ENCODE assay signal across 9 cellular contexts in the genomic region with DNA sequence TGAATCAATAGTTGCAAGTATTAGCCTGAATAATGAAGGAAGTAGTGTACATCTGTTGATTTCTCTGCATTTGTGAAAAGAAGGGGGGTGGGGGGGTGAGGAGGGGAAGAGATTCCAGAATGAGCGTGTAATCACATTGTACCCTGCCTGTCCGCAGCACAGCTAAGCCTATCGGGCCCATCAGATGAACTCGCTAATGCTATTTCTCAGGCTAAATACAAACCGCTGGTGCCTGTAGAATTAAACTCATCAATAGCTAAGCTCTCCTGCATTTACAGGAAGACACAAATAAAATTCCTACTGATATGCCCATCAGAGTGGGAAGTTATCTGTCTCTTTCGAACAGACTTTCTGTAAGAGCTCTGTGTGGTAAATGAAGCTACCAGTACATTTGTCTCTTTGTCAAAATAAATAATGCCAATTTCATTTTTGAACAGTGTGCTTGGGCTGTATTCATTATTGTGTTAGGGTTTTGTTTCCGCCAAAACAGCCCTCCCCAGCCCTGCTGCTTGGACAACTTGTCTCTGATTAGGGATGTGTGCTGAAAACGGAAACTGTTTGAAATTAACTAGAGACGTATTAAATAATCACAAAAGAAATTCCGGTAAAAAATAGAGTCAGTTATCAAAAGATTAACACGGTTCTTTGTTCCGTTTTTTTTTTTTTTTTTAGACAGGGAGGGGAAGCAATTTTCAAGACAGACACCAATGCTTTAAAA.
DNase-seq lines count a peak whose midpoint lies in the region; ATAC-seq and TF ChIP-seq lines count a peak whose summit lies in the region.
"Had no signal": no experiment of that assay in that cellular context is flagged by ENCODE, and none has a peak within 500 bp of the region (broad histone marks: within the 10 kb centered on the region; RNA-seq: fewer than 3 reads in every experiment).

No MANE protein-coding gene starts in this region.

- no peak for ATAC-seq in GM18519 (IDR thresholded peaks at IDR 0.05; ENCODE audit: low FRiP score, unreplicated experiment)

- H3K36me3 ChIP-seq in mucosa of stomach (ENCODE audit: control insufficient read depth, insufficient read depth, low read length) = no peaks in the 10 kb centered on the region

- H3K27ac Mint-ChIP-seq in CD14-positive monocyte = no peak overlapping the region

- TF ChIP-seq CTCF in CD14-positive monocyte (IDR thresholded peaks at IDR 0.05) = no peak

- peak overlapping the region; percentile 29 for H3K4me3 ChIP-seq in mucosa of stomach (ENCODE audit: low read length)
- H3K4me3 ChIP-seq: mucosa of descending colon had no signal

- no peaks in the 10 kb centered on the region for H3K36me3 Mint-ChIP-seq in CD14-positive monocyte

- H3K4me1 Mint-ChIP-seq in CD14-positive monocyte = peaks cover 19% of the 10 kb centered on the region

- H3K9me3 ChIP-seq in mucosa of stomach (ENCODE audit: control insufficient read depth, low read length) = no peaks in the 10 kb centered on the region
- H3K9me3 ChIP-seq: mucosa of descending colon had no signal

- DNase-seq in CD14-positive monocyte (ENCODE audit: low spot score) (no peak), NCI-H1092 (lab: John Stamatoyannopoulos, UW) (peak; percentile 12), dermis blood vessel endothelial cell (peak; percentile 2), RKO (ENCODE audit: low spot score) (no peak), AG08396 (ENCODE audit: low spot score) (no peak), amniotic stem cell (lab: John Stamatoyannopoulos, UW) (no peak)
- DNase-seq: mucosa of descending colon had no signal

- intact Hi-C loops in CD14-positive monocyte (cut with micrococcal nuclease) = no loop called here

- peak overlapping the region; percentile 56 for H3K9ac ChIP-seq in mucosa of stomach (ENCODE audit: low read length)

- H3K27me3 Mint-ChIP-seq in CD14-positive monocyte (ENCODE audit: low read depth in 3 of 3) = peaks cover 19 to 26% (median 21%) of the 10 kb centered on the region in 3 donors

- peaks cover 6% of the 10 kb centered on the region for H3K4me1 ChIP-seq in mucosa of stomach (ENCODE audit: control insufficient read depth, insufficient read depth, low read length)

- no peaks in the 10 kb centered on the region for H3K27me3 ChIP-seq in mucosa of stomach (ENCODE audit: control insufficient read depth, insufficient read depth, low read length)

- peak overlapping the region; percentile 24 to 78 for H3K4me3 Mint-ChIP-seq in CD14-positive monocyte

- H3K9me3 Mint-ChIP-seq in CD14-positive monocyte = peaks cover 0 to 14% (median 8%) of the 10 kb centered on the region in 7 donors

Comparison
In these comparisons a context has a peak if more than half of its experiments do, and no peak if none do; other contexts are left out.
1. DNase-seq: peak in NCI-H1092 (single experiment) and dermis blood vessel endothelial cell (single experiment); none in CD14-positive monocyte (single experiment), RKO (single experiment), AG08396 (single experiment) and amniotic stem cell (single experiment).